In the genomic region with DNA sequence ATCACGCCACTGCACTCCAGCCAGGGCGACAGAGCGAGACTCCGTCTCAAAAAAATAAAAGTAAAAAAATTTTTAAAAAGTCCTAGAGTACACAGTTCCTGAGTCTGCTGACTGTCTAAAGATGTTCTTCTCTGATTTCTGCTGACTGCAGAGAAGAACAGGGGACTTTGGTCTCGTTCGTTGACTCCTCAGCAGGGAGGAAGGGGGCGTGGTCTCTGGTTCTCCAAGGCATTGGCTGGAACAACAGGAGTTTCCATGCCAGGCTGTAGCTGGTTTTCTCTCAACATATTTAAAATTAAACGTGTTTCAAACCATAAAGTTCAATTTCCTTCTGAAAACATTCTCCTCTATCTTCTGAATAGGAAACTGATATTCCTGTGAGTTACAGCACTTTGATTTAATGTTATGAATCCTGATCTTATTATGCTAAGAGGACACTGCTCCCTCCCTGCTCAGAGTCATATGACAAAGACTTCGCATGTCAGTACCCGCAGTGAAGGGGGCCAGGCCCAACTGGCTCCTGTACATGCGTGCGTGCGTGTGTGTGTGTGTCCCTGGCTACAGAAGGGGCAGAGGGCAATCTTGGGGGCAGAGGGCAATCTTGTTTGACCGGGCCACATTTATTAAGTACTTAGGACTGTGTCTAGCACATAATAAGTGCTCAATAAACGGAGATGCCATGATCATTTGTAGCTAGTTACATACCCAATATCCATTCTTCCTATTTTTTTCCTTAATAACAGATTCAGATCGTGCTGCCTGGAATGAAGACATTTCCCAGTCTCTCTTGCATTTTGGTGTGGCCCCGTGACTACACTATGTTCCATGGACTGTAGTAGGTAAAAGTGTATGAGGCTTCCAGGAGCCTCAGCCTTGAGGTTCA, we compare ENCODE assay signal across 11 cellular contexts. TPM values are rescaled to one million over a fixed set of nuclear protein-coding genes. Genes with fewer than 3 reads are reported as not detected.
DNase-seq lines count a peak whose midpoint lies in the region; ATAC-seq, FAIRE-seq and TF ChIP-seq lines count a peak whose summit lies in the region.
"Had no signal": no experiment of that assay in that cellular context is flagged by ENCODE, and none has a peak within 500 bp of the region (broad histone marks: within the 10 kb centered on the region; RNA-seq: fewer than 3 reads in every experiment).

No MANE protein-coding gene starts in this region.

- no peak overlapping the region for H2AK5ac ChIP-seq in H1 (ENCODE audit: low read depth, low read length)

- no peaks in the 10 kb centered on the region for H3K36me3 Mint-ChIP-seq in nephron (ENCODE audit: low read depth)

- ATAC-seq in HG03342 (IDR thresholded peaks at IDR 0.05; ENCODE audit: unreplicated experiment), result no peak

- no peaks in the 10 kb centered on the region for H3K79me2 ChIP-seq in H1 (ENCODE audit: control insufficient read depth in 1 of 2, insufficient read depth in 2 of 2, low read length in 2 of 2)

- no peaks in the 10 kb centered on the region for H3K9me3 ChIP-seq in H1 (ENCODE audit: insufficient read depth in 2 of 2, low read depth in 1 of 2, low read length in 1 of 2)
- H3K9me3 ChIP-seq: upper lobe of left lung had no signal

- no peaks in the 10 kb centered on the region for H3K4me1 Mint-ChIP-seq in nephron

- CTCF ChIA-PET in HEK293T (lab: Yijun Ruan, JAX) (no interaction called here), H1 (lab: Charles Lee; ENCODE audit: partially characterized antibody) (interaction anchor here (0.8 to 2.3 kb wide), 4 partner anchors 16 to 43 kb away, joined by 3 to 6 read pairs (median 4); no protein-coding TSS in a partner anchor)

- DNase-seq in COLO668 (lab: John Stamatoyannopoulos, UW; ENCODE audit: unreplicated experiment) (peak; percentile 54), HEK293T (ENCODE audit: extremely low spot score) (peak; percentile 46), H1 (ENCODE audit: low read depth in 1 of 2, low spot score in 2 of 2) (no peak), HPDE6-E6E7 (ENCODE audit: extremely low spot score) (no peak), A172 (ENCODE audit: low spot score) (no peak)
- DNase-seq: cerebellar nuclear complex, MV-4-11, upper lobe of left lung had no signal

- no peak for FAIRE-seq in H1 (lab: Jason Lieb, UNC)
- FAIRE-seq: GM12892 had no signal

- no peak overlapping the region; the same call in 1 of the 2 replicates for H4K8ac ChIP-seq in H1 (ENCODE audit: extremely low read depth, insufficient read depth, low read length)

- POLR2A ChIA-PET in HEK293T (lab: Yijun Ruan, JAX) (no interaction called here), H1 (lab: Charles Lee; ENCODE audit: partially characterized antibody) (no interaction called here)

- 80% methylated on average over 17 of the region's 17 CpGs; no CpG with 5 or more reads in 1 of the 2 experiments for WGBS in H1 (ENCODE audit: extremely low coverage in 1 of 2, insufficient coverage in 1 of 2, insufficient read length in 1 of 2, insufficient replicate concordance in 2 of 2, low coverage in 1 of 2, low lambda C conversion rate in 2 of 2, missing lambda C conversion rate in 1 of 2), 2 experiments

- H2AFZ ChIP-seq in H1 (ENCODE audit: low read length), result no peak overlapping the region

- TF ChIP-seq RAD21 in H1 (IDR thresholded peaks at IDR 0.05 in 1 of 2, conservative IDR thresholded peaks at IDR 0.05 in 1 of 2; ENCODE audit: low read depth in 2 of 2, low read length in 2 of 2), result no peak

- H3K4ac ChIP-seq in H1 (replicated peaks; ENCODE audit: insufficient read length, low read depth, low read length), result no peak overlapping the region

- no peaks in the 10 kb centered on the region for H3K23me2 ChIP-seq in H1 (ENCODE audit: low read depth, low read length)

- no peak overlapping the region for H3K4me3 ChIP-seq in H1 (ENCODE audit: extremely low read depth in 1 of 4, insufficient read depth in 2 of 4, low read depth in 3 of 4, low read length in 4 of 4)
- H3K4me3 ChIP-seq: upper lobe of left lung had no signal

- no peaks in the 10 kb centered on the region for H3K27me3 Mint-ChIP-seq in nephron (ENCODE audit: low read depth)

- H2BK120ac ChIP-seq in H1 (replicated peaks; ENCODE audit: low read depth, low read length), result no peak overlapping the region

- no peak overlapping the region for H3K18ac ChIP-seq in H1 (ENCODE audit: extremely low read depth, low read length)

- TF ChIP-seq CTCF in H1 (IDR thresholded peaks at IDR 0.05; ENCODE audit: control extremely low read depth in 1 of 3, insufficient read depth in 1 of 3, low read depth in 1 of 3, low read length in 3 of 3) (no peak), nephron (IDR thresholded peaks at IDR 0.05; ENCODE audit: unreplicated experiment in 3 of 3) (no peak)

- H3K23ac ChIP-seq in H1 (ENCODE audit: insufficient read length), result no peak overlapping the region

- peak overlapping the region; percentile 30 to 96 (median 85) for H3K27ac Mint-ChIP-seq in nephron

- H4K5ac ChIP-seq in H1 (ENCODE audit: insufficient read length, low read depth, low read length), result no peak overlapping the region

- peaks cover 0 to 3% (median 0%) of the 10 kb centered on the region in 4 experiments; a peak in 1 of 7 replicates for H3K4me1 ChIP-seq in H1 (replicated peaks in 1 of 4; ENCODE audit: control insufficient read depth in 3 of 4, insufficient read depth in 4 of 4, low read length in 3 of 4)
- H3K4me1 ChIP-seq: upper lobe of left lung had no signal

- H2BK15ac ChIP-seq in H1 (ENCODE audit: low read length), result no peak overlapping the region

- no peak overlapping the region for H3K14ac ChIP-seq in H1 (ENCODE audit: insufficient read length)

- no peaks in the 10 kb centered on the region for H3K36me3 ChIP-seq in H1 (ENCODE audit: control insufficient read depth in 2 of 4, insufficient read depth in 4 of 4, low read length in 3 of 4)
- H3K36me3 ChIP-seq: upper lobe of left lung had no signal

- no peak for TF ChIP-seq POLR2A in H1 (IDR thresholded peaks at IDR 0.05; ENCODE audit: control extremely low read depth in 1 of 2, low read depth in 2 of 2, low read length in 2 of 2)

- no peak overlapping the region for H2BK5ac ChIP-seq in H1 (ENCODE audit: low read depth, low read length)

- no peaks in the 10 kb centered on the region for H4K20me1 ChIP-seq in H1 (replicated peaks in 1 of 2; ENCODE audit: control insufficient read depth in 1 of 2, insufficient read depth in 2 of 2, low read length in 2 of 2)

- no peak overlapping the region for H2BK20ac ChIP-seq in H1 (ENCODE audit: low read length)

- no peak overlapping the region for H3K27ac ChIP-seq in H1 (ENCODE audit: low read depth, low read length)
- H3K27ac ChIP-seq: upper lobe of left lung had no signal

- H3K56ac ChIP-seq in H1 (replicated peaks; ENCODE audit: insufficient read length, low read depth, low read length), result no peak overlapping the region

- H4K91ac ChIP-seq in H1 (replicated peaks; ENCODE audit: insufficient read length, low read length), result no peak overlapping the region

- no peak overlapping the region for H3K9ac ChIP-seq in H1 (replicated peaks in 1 of 4; ENCODE audit: extremely low read depth in 1 of 4, low read depth in 3 of 4, low read length in 3 of 4)

- no peaks in the 10 kb centered on the region for H3K79me1 ChIP-seq in H1 (ENCODE audit: low read depth, low read length)

- H3K27me3 ChIP-seq in H1 (replicated peaks in 1 of 4; ENCODE audit: control insufficient read depth in 3 of 4, extremely low read depth in 1 of 4, insufficient read depth in 3 of 4, low read length in 3 of 4), result no peaks in the 10 kb centered on the region
- H3K27me3 ChIP-seq: upper lobe of left lung had no signal

- TF ChIP-seq EP300 in H1 (IDR thresholded peaks at IDR 0.05; ENCODE audit: borderline replicate concordance in 1 of 2, low read depth in 2 of 2, low read length in 2 of 2), result no peak

- no peak overlapping the region for H3K4me2 ChIP-seq in H1 (ENCODE audit: insufficient read depth in 1 of 2, low read depth in 2 of 2, low read length in 2 of 2)

- no peak overlapping the region for H3K4me3 Mint-ChIP-seq in nephron

- H3K9me3 Mint-ChIP-seq in nephron, result no peaks in the 10 kb centered on the region

- H2BK12ac ChIP-seq in H1 (ENCODE audit: low read depth, low read length), result no peak overlapping the region

TF ChIP-seq in HEK293T, 16 proteins besides CTCF, POLR2A, EP300 and RAD21 (continues in another document):
- TF ChIP-seq FOXA1 (IDR thresholded peaks at IDR 0.05), result no peak

RNA-seq across cellular contexts. Expression of a gene that starts 16.5 kb away (rescaled TPM):
- not detected in 2 replicates for total RNA-seq in H1 (2021; fragmentation: NEBNext Ultra II Directional; extraction: Animal tissue kit (Norgen Biotek cat#: 25700))
- 0.02 TPM in 1 of 2 replicates, not detected in the other for polyA plus RNA-seq in H1 (2011; rRNA removed)
- polyA plus RNA-seq in H1 (2011; cell fraction: cytosol; rRNA removed), result 0.08 TPM
- polyA plus RNA-seq in H1 (2011; cell fraction: nucleus; rRNA removed), result not detected
- 0.50 TPM in 1 of 4 replicates, not detected in the others for polyA plus RNA-seq in H1 (2012, experiment 1 of 2)
- polyA plus RNA-seq in H1 (2012, experiment 2 of 2), result not detected
- 0.02 TPM for polyA plus RNA-seq in H1 (2013, experiment 1 of 2)
- polyA plus RNA-seq in H1 (2013, experiment 2 of 2), result not detected
- not detected in 2 replicates for polyA minus RNA-seq in H1 (2011; rRNA and poly(A)+ RNA removed)
- polyA minus RNA-seq in H1 (2011; cell fraction: cytosol; rRNA and poly(A)+ RNA removed), result not detected
- not detected for polyA minus RNA-seq in H1 (2011; cell fraction: nucleus; rRNA and poly(A)+ RNA removed)
- not detected in 2 replicates for total RNA-seq in A172 (2014; rRNA removed; shearing (Covaris generic))

RNA-seq across cellular contexts. Expression of a gene that starts 54.4 kb away (rescaled TPM):
- total RNA-seq in H1 (2021; fragmentation: NEBNext Ultra II Directional; extraction: Animal tissue kit (Norgen Biotek cat#: 25700)), result 22.3 and 23.7 TPM in 2 replicates
- 9.2 and 12.3 TPM in 2 replicates for polyA plus RNA-seq in H1 (2011; rRNA removed)
- polyA plus RNA-seq in H1 (2011; cell fraction: cytosol; rRNA removed), result 18.5 TPM
- 18.9 TPM for polyA plus RNA-seq in H1 (2011; cell fraction: nucleus; rRNA removed)
- polyA plus RNA-seq in H1 (2012, experiment 1 of 2), result 14.1 to 23.5 TPM (median 18.3 TPM) in 4 replicates
- polyA plus RNA-seq in H1 (2012, experiment 2 of 2), result 11.5 TPM
- 17.1 TPM for polyA plus RNA-seq in H1 (2013, experiment 1 of 2)
- polyA plus RNA-seq in H1 (2013, experiment 2 of 2), result 16.8 TPM
- 7.4 and 9.7 TPM in 2 replicates for polyA minus RNA-seq in H1 (2011; rRNA and poly(A)+ RNA removed)
- 11.4 TPM for polyA minus RNA-seq in H1 (2011; cell fraction: cytosol; rRNA and poly(A)+ RNA removed)
- polyA minus RNA-seq in H1 (2011; cell fraction: nucleus; rRNA and poly(A)+ RNA removed), result 11.0 TPM
- 15.3 and 17.5 TPM in 2 replicates for total RNA-seq in A172 (2014; rRNA removed; shearing (Covaris generic))

RNA-seq across cellular contexts. Expression of a gene that starts 57.7 kb away (rescaled TPM):
- total RNA-seq in H1 (2021; fragmentation: NEBNext Ultra II Directional; extraction: Animal tissue kit (Norgen Biotek cat#: 25700)), result 43.5 and 48.4 TPM in 2 replicates
- 27.3 and 30.1 TPM in 2 replicates for polyA plus RNA-seq in H1 (2011; rRNA removed)
- polyA plus RNA-seq in H1 (2011; cell fraction: cytosol; rRNA removed), result 16.2 TPM
- polyA plus RNA-seq in H1 (2011; cell fraction: nucleus; rRNA removed), result 21.4 TPM
- 18.0 to 27.9 TPM (median 20.8 TPM) in 4 replicates for polyA plus RNA-seq in H1 (2012, experiment 1 of 2)
- 19.8 TPM for polyA plus RNA-seq in H1 (2012, experiment 2 of 2)
- polyA plus RNA-seq in H1 (2013, experiment 1 of 2), result 59.0 TPM
- polyA plus RNA-seq in H1 (2013, experiment 2 of 2), result 59.1 TPM
- 26.9 and 33.5 TPM in 2 replicates for polyA minus RNA-seq in H1 (2011; rRNA and poly(A)+ RNA removed)
- polyA minus RNA-seq in H1 (2011; cell fraction: cytosol; rRNA and poly(A)+ RNA removed), result 20.8 TPM
- 23.9 TPM for polyA minus RNA-seq in H1 (2011; cell fraction: nucleus; rRNA and poly(A)+ RNA removed)
- 4.3 and 4.5 TPM in 2 replicates for total RNA-seq in A172 (2014; rRNA removed; shearing (Covaris generic))

Comparison
In these comparisons a context has a peak if more than half of its experiments do, and no peak if none do; other contexts are left out.
1. DNase-seq: peak in COLO668 (single experiment) and HEK293T (single experiment); none in H1 (0 of 2), HPDE6-E6E7 (single experiment) and A172 (single experiment).